In the genomic region with DNA sequence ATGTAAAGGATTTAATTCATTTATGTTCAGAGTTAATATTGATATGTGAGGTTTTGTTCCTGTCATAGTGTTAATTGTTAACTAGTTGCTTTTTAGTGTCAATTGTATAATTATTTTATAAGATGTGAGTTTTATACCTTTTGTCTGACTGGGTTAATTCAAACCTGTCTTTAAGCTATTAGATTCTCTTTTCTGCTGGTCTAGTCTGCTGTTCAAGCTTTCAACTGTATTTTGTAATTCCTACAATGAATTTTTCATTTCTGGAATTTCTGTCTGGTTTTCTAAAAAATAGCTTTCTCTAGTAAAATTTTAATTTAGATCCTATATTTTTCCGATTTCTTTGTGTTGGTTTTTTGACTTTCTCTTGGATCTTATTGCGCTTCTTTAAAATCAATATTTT, we compare ENCODE assay signal across 9 cellular contexts.
"Had no signal": no experiment of that assay in that cellular context is flagged by ENCODE, and none has a peak within 500 bp of the region (broad histone marks: within the 10 kb centered on the region; RNA-seq: fewer than 3 reads in every experiment).

No MANE protein-coding gene starts in this region.

- H2AFZ ChIP-seq: GM23248 had no signal

- DNase-seq: GM23248, GOT3, H7, HFFc6, IMR-90, KBM-7 had no signal

- H3K27ac Mint-ChIP-seq: HFFc6 had no signal

- H3K27ac ChIP-seq: GM23248, HL-60 had no signal

- ATAC-seq: HCT116 had no signal

- H3K9ac ChIP-seq: GM23248 had no signal

- H3K4me3 Mint-ChIP-seq: HFFc6 had no signal

- H3K9me3 Mint-ChIP-seq: HFFc6 had no signal

- H3K9me3 ChIP-seq: HAP-1 had no signal

- H3K4me3 ChIP-seq: GM23248, HAP-1 had no signal
